ENCODE assay signal across 3 cellular contexts in genomic region chr6:116925088-116925794, GRCh38.
TF ChIP-seq lines count a peak whose summit lies in the region.

No MANE protein-coding gene starts in this region.

TF ChIP-seq in SK-N-SH, 30 proteins besides CTCF, POLR2A, EP300 and RAD21 (continued from another document):
- TF ChIP-seq IRF3 (IDR thresholded peaks at IDR 0.05; ENCODE audit: low read depth, low read length): no peak
- TF ChIP-seq ELF1 (IDR thresholded peaks at IDR 0.05): no peak
- TF ChIP-seq NFIC (IDR thresholded peaks at IDR 0.05; ENCODE audit: borderline replicate concordance): no peak
- TF ChIP-seq GATA2 (CRISPR knock-in tag; IDR thresholded peaks at IDR 0.05): no peak
- no peak for TF ChIP-seq MXI1 (IDR thresholded peaks at IDR 0.05; ENCODE audit: low read depth, low read length)
- no peak for TF ChIP-seq FOSL2 (IDR thresholded peaks at IDR 0.05; ENCODE audit: borderline replicate concordance, low read depth)
- no peak for TF ChIP-seq TAF1 (IDR thresholded peaks at IDR 0.05; ENCODE audit: borderline replicate concordance, low read depth, low read length)
- no peak for TF ChIP-seq TEAD4 (IDR thresholded peaks at IDR 0.05; ENCODE audit: borderline replicate concordance, insufficient read depth)
- TF ChIP-seq PBX3 (IDR thresholded peaks at IDR 0.05): no peak
- no peak for TF ChIP-seq SIN3A (IDR thresholded peaks at IDR 0.05; ENCODE audit: borderline replicate concordance, low read depth, low read length)
- no peak for TF ChIP-seq RCOR1 (IDR thresholded peaks at IDR 0.05; ENCODE audit: low read length)
- TF ChIP-seq TCF12 (IDR thresholded peaks at IDR 0.05): no peak
- no peak for TF ChIP-seq CHD2 (IDR thresholded peaks at IDR 0.05; ENCODE audit: low read length, partially characterized antibody)
TF ChIP-seq in SK-N-SH: peak in this region for 0.

TF ChIP-seq in SK-N-SH treated with all-trans-retinoic acid at 6 μM for 48 hours, 23 proteins besides CTCF, POLR2A, EP300 and RAD21 (continued from another document):
- no peak for TF ChIP-seq PATZ1 (CRISPR knock-in tag; IDR thresholded peaks at IDR 0.05; ENCODE audit: borderline replicate concordance)
- no peak for TF ChIP-seq POU6F1 (CRISPR knock-in tag; IDR thresholded peaks at IDR 0.05; ENCODE audit: borderline replicate concordance, low read depth)
- no peak for TF ChIP-seq ESRRG (CRISPR knock-in tag; IDR thresholded peaks at IDR 0.05)
- TF ChIP-seq ZC3H10 (CRISPR knock-in tag; IDR thresholded peaks at IDR 0.05): no peak
- TF ChIP-seq PPARA (CRISPR knock-in tag; IDR thresholded peaks at IDR 0.05; ENCODE audit: borderline replicate concordance): no peak
- TF ChIP-seq TCF4 (CRISPR knock-in tag; IDR thresholded peaks at IDR 0.05; ENCODE audit: borderline replicate concordance): no peak
- TF ChIP-seq ZNF8 (CRISPR knock-in tag; IDR thresholded peaks at IDR 0.05): no peak
- no peak for TF ChIP-seq CSDC2 (CRISPR knock-in tag; IDR thresholded peaks at IDR 0.05)
- no peak for TF ChIP-seq ARNTL (CRISPR knock-in tag; IDR thresholded peaks at IDR 0.05; ENCODE audit: borderline replicate concordance, low read depth)
- TF ChIP-seq ISL1 (CRISPR knock-in tag; IDR thresholded peaks at IDR 0.05): no peak
- TF ChIP-seq CSRNP3 (CRISPR knock-in tag; IDR thresholded peaks at IDR 0.05): no peak
- TF ChIP-seq OSR1 (CRISPR knock-in tag; IDR thresholded peaks at IDR 0.05): no peak
- TF ChIP-seq RARB (CRISPR knock-in tag; IDR thresholded peaks at IDR 0.05): no peak

TF ChIP-seq in liver, 16 proteins besides CTCF, POLR2A, EP300 and RAD21 (continued from another document):
- TF ChIP-seq HNF4A (conservative IDR thresholded peaks at IDR 0.05) (peak in 1 of 2 donors; percentile 32), RXRA (IDR thresholded peaks at IDR 0.05) (no peak)
